In the genomic region with DNA sequence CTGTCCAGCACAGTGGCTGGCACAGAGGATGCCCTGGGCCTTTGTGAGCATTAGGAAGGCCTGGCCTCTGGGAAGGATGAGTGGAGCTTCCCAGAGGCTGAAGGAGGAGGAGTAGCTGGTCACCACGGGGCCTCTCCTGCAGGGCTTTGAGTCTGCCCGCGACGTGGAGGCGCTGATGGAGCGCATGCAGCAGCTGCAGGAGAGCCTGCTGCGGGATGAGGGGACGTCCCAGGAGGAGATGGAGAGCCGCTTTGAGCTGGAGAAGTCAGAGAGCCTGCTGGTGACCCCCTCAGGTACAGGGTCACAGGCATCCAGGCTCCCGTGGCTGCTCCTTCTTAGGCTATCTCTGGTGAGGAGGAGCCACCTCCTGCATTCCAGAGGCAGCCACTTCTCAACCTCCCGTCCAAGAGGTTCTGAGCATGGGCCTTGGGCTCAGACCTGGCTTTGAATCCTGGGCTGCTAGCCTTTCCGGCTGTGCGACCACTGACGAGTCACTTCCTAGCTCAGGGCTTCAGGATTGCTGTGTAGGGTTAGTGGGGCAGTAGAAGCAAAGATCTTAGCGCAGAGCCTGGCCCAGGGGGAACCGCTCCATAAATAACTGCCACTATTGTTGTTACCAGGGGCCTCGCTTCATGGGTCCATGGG, we compare ENCODE assay signal across 15 cellular contexts.
"Had no signal": no experiment of that assay in that cellular context is flagged by ENCODE, and none has a peak within 500 bp of the region (broad histone marks: within the 10 kb centered on the region; RNA-seq: fewer than 3 reads in every experiment).

No MANE protein-coding gene starts in this region.

- H3K27ac Mint-ChIP-seq: activated T-helper 2 cell treated with anti-CD3 and anti-CD28 coated beads, Interferon-gamma antibody, Interleukin-2, Interleukin-4, amounts not matched to agents 10 μg/mL and 5 μg/mL and 100 μg/mL, durations not matched to agents 14 hours and 24 hours and 36 hours; T-cell had no signal

- FAIRE-seq: endothelial cell of umbilical vein, urothelium cell line had no signal

- H3K4me3 Mint-ChIP-seq: stimulated activated naive B cell treated with anti-CD40 and anti-IgM and Interleukin-4, amounts not matched to agents 10 μg/mL and 1 μg/mL and 100 μg/mL, for 72 hours; T-cell had no signal

- H3K9me3 Mint-ChIP-seq: activated T-helper 2 cell treated with anti-CD3 and anti-CD28 coated beads, Interferon-gamma antibody, Interleukin-2, Interleukin-4, amounts not matched to agents 10 μg/mL and 5 μg/mL and 100 μg/mL, durations not matched to agents 14 hours and 24 hours and 36 hours; stimulated activated naive B cell treated with anti-CD40 and anti-IgM and Interleukin-4, amounts not matched to agents 10 μg/mL and 1 μg/mL and 100 μg/mL, for 72 hours; T-cell had no signal

- ATAC-seq: stimulated activated naive B cell treated with anti-CD40 and anti-IgM and Interleukin-4, amounts not matched to agents 10 μg/mL and 1 μg/mL and 100 μg/mL, for 72 hours; T-cell had no signal

- DNase-seq: activated CD4-positive, alpha-beta T cell treated with anti-CD3 and anti-CD28 coated beads for 1 hour; activated CD4-positive, alpha-beta T cell treated with anti-CD3 and anti-CD28 coated beads, Interleukin-2, amount 50 U/mL, for 4 hours; activated naive CD4-positive, alpha-beta T cell treated with anti-CD3 and anti-CD28 coated beads, Interleukin-2, amount 50 U/mL, for 16 hours; colonic mucosa; kidney glomerular epithelial cell; midbrain; posterior cingulate gyrus; stimulated activated CD4-positive, alpha-beta T cell treated with anti-CD3 and anti-CD28 coated beads, Interleukin-2, amount 100 ng/mL, for 48 hours; stimulated activated naive B cell treated with anti-CD40 and anti-IgM and Interleukin-4, amounts not matched to agents 10 μg/mL and 1 μg/mL and 100 μg/mL, for 72 hours; T-cell; T-helper 9 cell; thyroid gland had no signal

- H3K27me3 Mint-ChIP-seq: stimulated activated naive B cell treated with anti-CD40 and anti-IgM and Interleukin-4, amounts not matched to agents 10 μg/mL and 1 μg/mL and 100 μg/mL, for 72 hours; T-cell had no signal
